Comparison of ENCODE assay signal across 23 cellular contexts in genomic region chrX:16587776-16588175, GRCh38.
"Had no signal": no experiment of that assay in that cellular context is flagged by ENCODE, and none has a peak within 500 bp of the region (broad histone marks: within the 10 kb centered on the region; RNA-seq: fewer than 3 reads in every experiment).

No MANE protein-coding gene starts in this region.

- H3K27ac Mint-ChIP-seq: mesothelial cell of epicardium; natural killer cell; stimulated activated memory B cell treated with anti-CD40 and anti-IgM and Interleukin-4, amounts not matched to agents 10 μg/mL and 1 μg/mL and 100 μg/mL, for 72 hours; stimulated activated naive CD8-positive, alpha-beta T cell treated with anti-CD3 and anti-CD28 coated beads, Interleukin-15, Interleukin-2, amounts not matched to agents 100 ng/mL and 50 ng/mL, for 24 hours had no signal

- H3K36me3 Mint-ChIP-seq: natural killer cell had no signal

- H3K4me3 ChIP-seq: coronary artery, esophagus squamous epithelium, gastrocnemius medialis, heart right ventricle, spleen, tibial artery, upper lobe of left lung, uterus had no signal

- FAIRE-seq: endometrium had no signal

- DNase-seq: effector CD4-positive, alpha-beta T cell; esophagus squamous epithelium; gastrocnemius medialis; heart right ventricle; hypothalamus; islet precursor cell; natural killer cell; posterior cingulate gyrus; spleen; stimulated activated CD4-positive, alpha-beta T cell treated with anti-CD3 and anti-CD28 coated beads, Interleukin-15, amount 100 ng/mL, for 24 hours; stimulated activated CD4-positive, alpha-beta T cell treated with anti-CD3 and anti-CD28 coated beads, Interleukin-1b, Interleukin-23, amount 100 ng/mL, for 48 hours; stimulated activated CD4-positive, alpha-beta T cell treated with anti-CD3 and anti-CD28 coated beads, Interleukin-4, amount 100 ng/mL, for 24 hours; tibial artery; upper lobe of left lung; uterus had no signal

- H3K4me1 Mint-ChIP-seq: mesothelial cell of epicardium; natural killer cell; neural crest cell; stimulated activated memory B cell treated with anti-CD40 and anti-IgM and Interleukin-4, amounts not matched to agents 10 μg/mL and 1 μg/mL and 100 μg/mL, for 72 hours had no signal

- H3K27me3 Mint-ChIP-seq: stimulated activated memory B cell treated with anti-CD40 and anti-IgM and Interleukin-4, amounts not matched to agents 10 μg/mL and 1 μg/mL and 100 μg/mL, for 72 hours; stimulated activated naive CD8-positive, alpha-beta T cell treated with anti-CD3 and anti-CD28 coated beads, Interleukin-15, Interleukin-2, amounts not matched to agents 100 ng/mL and 50 ng/mL, for 24 hours had no signal

- H3K36me3 ChIP-seq: esophagus squamous epithelium, gastrocnemius medialis, tibial artery, uterus had no signal

- H3K27me3 ChIP-seq: esophagus squamous epithelium, gastrocnemius medialis, spleen, tibial artery, upper lobe of left lung, uterus had no signal

- H3K27ac ChIP-seq: coronary artery, esophagus squamous epithelium, gastrocnemius medialis, heart right ventricle, spleen, tibial artery, upper lobe of left lung, uterus had no signal

- H3K9me3 Mint-ChIP-seq: natural killer cell; stimulated activated memory B cell treated with anti-CD40 and anti-IgM and Interleukin-4, amounts not matched to agents 10 μg/mL and 1 μg/mL and 100 μg/mL, for 72 hours had no signal

- H3K4me3 Mint-ChIP-seq: mesothelial cell of epicardium; natural killer cell; neural crest cell; stimulated activated memory B cell treated with anti-CD40 and anti-IgM and Interleukin-4, amounts not matched to agents 10 μg/mL and 1 μg/mL and 100 μg/mL, for 72 hours; stimulated activated naive CD8-positive, alpha-beta T cell treated with anti-CD3 and anti-CD28 coated beads, Interleukin-15, Interleukin-2, amounts not matched to agents 100 ng/mL and 50 ng/mL, for 24 hours had no signal

- H3K9me3 ChIP-seq: esophagus squamous epithelium, gastrocnemius medialis, tibial artery, upper lobe of left lung, uterus had no signal

- ATAC-seq: gastrocnemius medialis; heart right ventricle; left lobe of liver; natural killer cell; sciatic nerve; stimulated activated memory B cell treated with anti-CD40 and anti-IgM and Interleukin-4, amounts not matched to agents 10 μg/mL and 1 μg/mL and 100 μg/mL, for 72 hours had no signal

- H3K4me1 ChIP-seq: heart right ventricle, spleen, tibial artery, upper lobe of left lung, uterus had no signal
